In genomic region chr6:143953922-143954321, GRCh38 we compare ENCODE assay signal across 28 cellular contexts.
"Had no signal": no experiment of that assay in that cellular context is flagged by ENCODE, and none has a peak within 500 bp of the region (broad histone marks: within the 10 kb centered on the region; RNA-seq: fewer than 3 reads in every experiment).

No MANE protein-coding gene starts in this region.

- H3K9me3 Mint-ChIP-seq: activated CD4-positive, alpha-beta T cell treated with anti-CD3 and anti-CD28 coated beads, Interleukin-2, amount 10 ng/mL, durations not matched to agents 7 days and 5 days; activated naive CD4-positive, alpha-beta T cell treated with anti-CD3 and anti-CD28 coated beads for 36 hours; activated naive CD4-positive, alpha-beta T cell treated with anti-CD3 and anti-CD28 coated beads, Interleukin-2, amount 50 U/mL, for 72 hours; activated T-cell treated with anti-CD3 and anti-CD28 coated beads, Interleukin-2, amount 50 U/mL, for 4 hours; activated T-helper 1 cell treated with anti-CD3 and anti-CD28 coated beads, Interleukin-12 subunit alpha, Interleukin-12 subunit beta, Interleukin-2, Interleukin-4 antibody, amounts not matched to agents 30 ng/mL and 10 ng/mL and 1 ng/mL, durations not matched to agents 14 hours and 24 hours and 36 hours had no signal

- H3K27ac ChIP-seq: adrenal gland, body of pancreas, breast epithelium, SJCRH30, SK-N-MC had no signal

- H3K36me3 ChIP-seq: adrenal gland, breast epithelium, SJCRH30 had no signal

- H3K4me1 ChIP-seq: adrenal gland, body of pancreas, breast epithelium had no signal

- H3K27me3 Mint-ChIP-seq: activated CD4-positive, alpha-beta T cell treated with anti-CD3 and anti-CD28 coated beads for 36 hours; activated CD4-positive, alpha-beta T cell treated with anti-CD3 and anti-CD28 coated beads, Interleukin-2, amount 10 ng/mL, durations not matched to agents 7 days and 5 days had no signal

- H3K36me3 Mint-ChIP-seq: activated naive CD4-positive, alpha-beta T cell treated with anti-CD3 and anti-CD28 coated beads, Interleukin-2, amount 50 U/mL, for 72 hours had no signal

- H3K4me3 Mint-ChIP-seq: activated CD4-positive, alpha-beta T cell treated with anti-CD3 and anti-CD28 coated beads for 36 hours; activated CD4-positive, alpha-beta T cell treated with anti-CD3 and anti-CD28 coated beads, Interleukin-2, amount 10 ng/mL, durations not matched to agents 7 days and 5 days; activated naive CD4-positive, alpha-beta T cell treated with anti-CD3 and anti-CD28 coated beads for 36 hours; activated T-cell treated with anti-CD3 and anti-CD28 coated beads, Interleukin-2, amount 50 U/mL, for 4 hours; activated T-helper 1 cell treated with anti-CD3 and anti-CD28 coated beads, Interleukin-12 subunit alpha, Interleukin-12 subunit beta, Interleukin-2, Interleukin-4 antibody, amounts not matched to agents 30 ng/mL and 10 ng/mL and 1 ng/mL, durations not matched to agents 14 hours and 24 hours and 36 hours had no signal

- ATAC-seq: activated CD4-positive, alpha-beta T cell treated with anti-CD3 and anti-CD28 coated beads for 36 hours; activated CD4-positive, CD25-positive, alpha-beta regulatory T cell treated with anti-CD3 and anti-CD28 coated beads, Interleukin-2, amount 50 U/mL, for 24 hours; activated naive CD4-positive, alpha-beta T cell treated with anti-CD3 and anti-CD28 coated beads, Interleukin-2, amount 50 U/mL, for 72 hours; activated T-cell treated with anti-CD3 and anti-CD28 coated beads, Interleukin-2, amount 50 U/mL, for 4 hours; body of pancreas; Panc1 had no signal

- H3K27me3 ChIP-seq: adrenal gland, body of pancreas, breast epithelium, SJCRH30 had no signal

- H3K4me1 Mint-ChIP-seq: activated CD4-positive, alpha-beta T cell treated with anti-CD3 and anti-CD28 coated beads for 36 hours; activated CD4-positive, alpha-beta T cell treated with anti-CD3 and anti-CD28 coated beads, Interleukin-2, amount 10 ng/mL, durations not matched to agents 7 days and 5 days had no signal

- H3K9me3 ChIP-seq: adrenal gland, body of pancreas, breast epithelium, SJCRH30 had no signal

- DNase-seq: activated CD4-positive, alpha-beta T cell treated with anti-CD3 and anti-CD28 coated beads for 36 hours; activated CD4-positive, alpha-beta T cell treated with anti-CD3 and anti-CD28 coated beads, Interleukin-2, amount 10 ng/mL, durations not matched to agents 7 days and 5 days; activated CD4-positive, alpha-beta T cell treated with anti-CD3 and anti-CD28 coated beads, Interleukin-2, amount 50 U/mL, for 48 hours; activated CD8-positive, alpha-beta memory T cell treated with anti-CD3 and anti-CD28 coated beads, Interleukin-2, amount 50 U/mL, for 4 hours; activated gamma-delta T cell treated with Interleukin-2 at 50 U/mL for 16 hours; activated naive CD4-positive, alpha-beta T cell treated with anti-CD3 and anti-CD28 coated beads for 36 hours; activated T-cell treated with anti-CD3 and anti-CD28 coated beads for 4 hours; activated T-cell treated with anti-CD3 and anti-CD28 coated beads, Interleukin-2, amount 50 U/mL, for 4 hours; adrenal gland; body of pancreas; KG1; NCI-H1105; NCI-H1417 treated with DMSO at 0.1 percent for 48 hours; NCI-H187 treated with DMSO at 0.1 percent for 48 hours; NCI-H2081; NCI-H345; NCI-H510A; NCI-H526; NCI-H748 treated with DMSO at 0.1 percent for 48 hours; SHP77; SJCRH30; T1000 had no signal

- H3K4me3 ChIP-seq: adrenal gland, body of pancreas, breast epithelium, SJCRH30, SK-N-MC had no signal

- H3K27ac Mint-ChIP-seq: activated CD4-positive, alpha-beta T cell treated with anti-CD3 and anti-CD28 coated beads for 36 hours; activated CD4-positive, alpha-beta T cell treated with anti-CD3 and anti-CD28 coated beads, Interleukin-2, amount 10 ng/mL, durations not matched to agents 7 days and 5 days; activated naive CD4-positive, alpha-beta T cell treated with anti-CD3 and anti-CD28 coated beads for 36 hours; activated naive CD4-positive, alpha-beta T cell treated with anti-CD3 and anti-CD28 coated beads, Interleukin-2, amount 50 U/mL, for 72 hours; activated T-helper 1 cell treated with anti-CD3 and anti-CD28 coated beads, Interleukin-12 subunit alpha, Interleukin-12 subunit beta, Interleukin-2, Interleukin-4 antibody, amounts not matched to agents 30 ng/mL and 10 ng/mL and 1 ng/mL, durations not matched to agents 14 hours and 24 hours and 36 hours had no signal
